2 cellular contexts compared by ENCODE assay signal in genomic region chr18:14905350-14905749, GRCh38.
TF ChIP-seq lines count a peak whose summit lies in the region.

No MANE protein-coding gene starts in this region.

TF ChIP-seq in GM23338, 12 proteins besides CTCF, POLR2A, EP300 and RAD21 (continued from another document):
- TF ChIP-seq, protein P1, sequence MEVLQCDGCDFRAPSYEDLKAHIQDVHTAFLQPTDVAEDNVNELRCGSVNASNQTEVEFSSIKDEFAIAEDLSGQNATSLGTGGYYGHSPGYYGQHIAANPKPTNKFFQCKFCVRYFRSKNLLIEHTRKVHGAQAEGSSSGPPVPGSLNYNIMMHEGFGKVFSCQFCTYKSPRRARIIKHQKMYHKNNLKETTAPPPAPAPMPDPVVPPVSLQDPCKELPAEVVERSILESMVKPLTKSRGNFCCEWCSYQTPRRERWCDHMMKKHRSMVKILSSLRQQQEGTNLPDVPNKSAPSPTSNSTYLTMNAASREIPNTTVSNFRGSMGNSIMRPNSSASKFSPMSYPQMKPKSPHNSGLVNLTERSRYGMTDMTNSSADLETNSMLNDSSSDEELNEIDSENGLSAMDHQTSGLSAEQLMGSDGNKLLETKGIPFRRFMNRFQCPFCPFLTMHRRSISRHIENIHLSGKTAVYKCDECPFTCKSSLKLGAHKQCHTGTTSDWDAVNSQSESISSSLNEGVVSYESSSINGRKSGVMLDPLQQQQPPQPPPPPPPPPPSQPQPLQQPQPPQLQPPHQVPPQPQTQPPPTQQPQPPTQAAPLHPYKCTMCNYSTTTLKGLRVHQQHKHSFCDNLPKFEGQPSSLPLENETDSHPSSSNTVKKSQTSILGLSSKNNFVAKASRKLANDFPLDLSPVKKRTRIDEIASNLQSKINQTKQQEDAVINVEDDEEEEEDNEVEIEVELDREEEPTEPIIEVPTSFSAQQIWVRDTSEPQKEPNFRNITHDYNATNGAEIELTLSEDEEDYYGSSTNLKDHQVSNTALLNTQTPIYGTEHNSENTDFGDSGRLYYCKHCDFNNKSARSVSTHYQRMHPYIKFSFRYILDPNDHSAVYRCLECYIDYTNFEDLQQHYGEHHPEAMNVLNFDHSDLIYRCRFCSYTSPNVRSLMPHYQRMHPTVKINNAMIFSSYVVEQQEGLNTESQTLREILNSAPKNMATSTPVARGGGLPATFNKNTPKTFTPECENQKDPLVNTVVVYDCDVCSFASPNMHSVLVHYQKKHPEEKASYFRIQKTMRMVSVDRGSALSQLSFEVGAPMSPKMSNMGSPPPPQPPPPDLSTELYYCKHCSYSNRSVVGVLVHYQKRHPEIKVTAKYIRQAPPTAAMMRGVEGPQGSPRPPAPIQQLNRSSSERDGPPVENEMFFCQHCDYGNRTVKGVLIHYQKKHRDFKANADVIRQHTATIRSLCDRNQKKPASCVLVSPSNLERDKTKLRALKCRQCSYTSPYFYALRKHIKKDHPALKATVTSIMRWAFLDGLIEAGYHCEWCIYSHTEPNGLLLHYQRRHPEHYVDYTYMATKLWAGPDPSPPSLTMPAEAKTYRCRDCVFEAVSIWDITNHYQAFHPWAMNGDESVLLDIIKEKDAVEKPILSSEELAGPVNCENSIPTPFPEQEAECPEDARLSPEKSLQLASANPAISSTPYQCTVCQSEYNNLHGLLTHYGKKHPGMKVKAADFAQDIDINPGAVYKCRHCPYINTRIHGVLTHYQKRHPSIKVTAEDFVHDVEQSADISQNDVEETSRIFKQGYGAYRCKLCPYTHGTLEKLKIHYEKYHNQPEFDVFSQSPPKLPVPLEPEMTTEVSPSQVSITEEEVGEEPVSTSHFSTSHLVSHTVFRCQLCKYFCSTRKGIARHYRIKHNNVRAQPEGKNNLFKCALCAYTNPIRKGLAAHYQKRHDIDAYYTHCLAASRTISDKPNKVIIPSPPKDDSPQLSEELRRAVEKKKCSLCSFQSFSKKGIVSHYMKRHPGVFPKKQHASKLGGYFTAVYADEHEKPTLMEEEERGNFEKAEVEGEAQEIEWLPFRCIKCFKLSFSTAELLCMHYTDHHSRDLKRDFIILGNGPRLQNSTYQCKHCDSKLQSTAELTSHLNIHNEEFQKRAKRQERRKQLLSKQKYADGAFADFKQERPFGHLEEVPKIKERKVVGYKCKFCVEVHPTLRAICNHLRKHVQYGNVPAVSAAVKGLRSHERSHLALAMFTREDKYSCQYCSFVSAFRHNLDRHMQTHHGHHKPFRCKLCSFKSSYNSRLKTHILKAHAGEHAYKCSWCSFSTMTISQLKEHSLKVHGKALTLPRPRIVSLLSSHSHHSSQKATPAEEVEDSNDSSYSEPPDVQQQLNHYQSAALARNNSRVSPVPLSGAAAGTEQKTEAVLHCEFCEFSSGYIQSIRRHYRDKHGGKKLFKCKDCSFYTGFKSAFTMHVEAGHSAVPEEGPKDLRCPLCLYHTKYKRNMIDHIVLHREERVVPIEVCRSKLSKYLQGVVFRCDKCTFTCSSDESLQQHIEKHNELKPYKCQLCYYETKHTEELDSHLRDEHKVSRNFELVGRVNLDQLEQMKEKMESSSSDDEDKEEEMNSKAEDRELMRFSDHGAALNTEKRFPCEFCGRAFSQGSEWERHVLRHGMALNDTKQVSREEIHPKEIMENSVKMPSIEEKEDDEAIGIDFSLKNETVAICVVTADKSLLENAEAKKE (CRISPR knock-in tag; IDR thresholded peaks at IDR 0.05) = no peak

TF ChIP-seq in HepG2, 621 proteins besides CTCF, POLR2A, EP300 and RAD21 (continued from another document):
- no peak for TF ChIP-seq RELA (CRISPR knock-in tag; IDR thresholded peaks at IDR 0.05)
- TF ChIP-seq GMEB1 (CRISPR knock-in tag; IDR thresholded peaks at IDR 0.05; ENCODE audit: borderline replicate concordance) = no peak
- TF ChIP-seq ZFAT (CRISPR knock-in tag; conservative IDR thresholded peaks at IDR 0.05) = no peak
- TF ChIP-seq TIGD3 (CRISPR knock-in tag; IDR thresholded peaks at IDR 0.05; ENCODE audit: borderline replicate concordance) = no peak
